22 cellular contexts compared by ENCODE assay signal in the genomic region with DNA sequence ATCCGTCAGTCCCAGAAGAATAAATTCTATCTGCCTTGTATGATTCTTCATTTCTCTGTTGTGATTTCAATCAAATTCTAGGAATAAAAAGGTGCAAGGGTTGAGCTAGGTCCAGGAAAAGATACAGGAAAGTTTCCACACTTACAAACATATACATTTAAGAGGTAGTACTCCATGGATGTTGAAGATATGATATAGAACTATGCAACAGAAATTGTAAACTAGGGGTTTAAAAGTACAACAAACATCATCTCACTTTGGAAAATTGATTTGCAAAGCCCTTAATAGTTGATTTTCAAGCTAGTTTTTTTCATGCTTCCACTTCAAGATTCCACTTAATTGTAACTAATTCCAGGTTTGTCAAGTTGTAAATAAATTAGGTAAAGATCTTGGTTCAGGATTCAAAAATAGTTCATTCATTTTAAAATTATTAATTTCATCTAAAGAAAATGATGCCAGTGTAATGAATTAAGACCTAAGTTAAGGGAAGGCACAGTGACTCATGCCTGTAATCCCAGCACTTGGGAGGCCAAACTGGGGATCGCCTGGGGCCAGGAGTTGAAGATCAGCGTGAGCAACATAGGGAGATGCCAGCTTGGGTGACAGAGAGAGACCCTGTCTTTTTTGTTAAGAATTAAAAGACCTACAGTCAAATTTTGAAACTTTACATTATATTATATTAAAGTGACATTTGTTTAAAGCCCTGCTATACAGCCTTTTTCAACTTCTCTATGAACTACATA. TPM values are rescaled to one million over a fixed set of nuclear protein-coding genes. Genes with fewer than 3 reads are reported as not detected.
DNase-seq lines count a peak whose midpoint lies in the region; ATAC-seq, FAIRE-seq and TF ChIP-seq lines count a peak whose summit lies in the region.
"Had no signal": no experiment of that assay in that cellular context is flagged by ENCODE, and none has a peak within 500 bp of the region (broad histone marks: within the 10 kb centered on the region; RNA-seq: fewer than 3 reads in every experiment).

Gene OR6C70 (minus strand): TSS at position 51 of the 743 bp plus-strand sequence. CDS start 0 bp downstream, at position 51.

- POLR2A ChIA-PET in MCF 10A (lab: Yijun Ruan, JAX) (no interaction called here), RWPE1 (lab: Yijun Ruan, JAX; ENCODE audit: low non-redundant PET) (no interaction called here), H1 (lab: Charles Lee; ENCODE audit: partially characterized antibody) (no interaction called here)
- POLR2A ChIA-PET in CD4-positive, alpha-beta memory T cell (lab: Charles Lee; ENCODE audit: partially characterized antibody) = no interaction called here

- no peak within 1 kb of the TSS for H3K4me3 Mint-ChIP-seq in MCF 10A (ENCODE audit: unreplicated experiment)
- H3K4me3 Mint-ChIP-seq in CD4-positive, alpha-beta memory T cell = no peak within 1 kb of the TSS
- H3K4me3 Mint-ChIP-seq: T-helper 2 cell treated with Interferon-gamma antibody and Interleukin-4, amounts not matched to agents 5 μg/mL and 100 μg/mL, for 36 hours had no signal

- no peak within 1 kb of the TSS for H2BK120ac ChIP-seq in H1 (replicated peaks; ENCODE audit: low read depth, low read length)

- no peak within 1 kb of the TSS for H3K14ac ChIP-seq in H1 (ENCODE audit: insufficient read length)

- no peak within 1 kb of the TSS for H2AK5ac ChIP-seq in H1 (ENCODE audit: low read depth, low read length)

- no peaks in the 10 kb centered on the region for H3K9me3 Mint-ChIP-seq in MCF 10A (ENCODE audit: unreplicated experiment)
- no peaks in the 10 kb centered on the region for H3K9me3 Mint-ChIP-seq in CD4-positive, alpha-beta memory T cell
- H3K9me3 Mint-ChIP-seq: T-helper 2 cell treated with Interferon-gamma antibody and Interleukin-4, amounts not matched to agents 5 μg/mL and 100 μg/mL, for 36 hours had no signal

- H4K20me1 ChIP-seq in H1 (replicated peaks in 1 of 2; ENCODE audit: control insufficient read depth in 1 of 2, insufficient read depth in 2 of 2, low read length in 2 of 2) = no peaks in the 10 kb centered on the region

- CTCF ChIA-PET in MCF 10A (lab: Yijun Ruan, JAX) = interaction anchor here (0.6 kb wide), 1 partner anchor 331 kb away, joined by 4 read pairs; no protein-coding TSS in a partner anchor
- CTCF ChIA-PET in RWPE1 (lab: Yijun Ruan, JAX) = no interaction called here
- CTCF ChIA-PET in H1 (lab: Charles Lee; ENCODE audit: partially characterized antibody) = interaction anchor here (0.6 to 0.7 kb wide), 2 partner anchors 25 to 42 kb away, joined by 3 read pairs; no protein-coding TSS in a partner anchor
- CTCF ChIA-PET in CD4-positive, alpha-beta memory T cell (lab: Charles Lee; ENCODE audit: partially characterized antibody) = no interaction called here

- H3K9me3 ChIP-seq in breast epithelium = no peaks in the 10 kb centered on the region
- H3K9me3 ChIP-seq in H1 (ENCODE audit: insufficient read depth in 2 of 2, low read depth in 1 of 2, low read length in 1 of 2) = no peaks in the 10 kb centered on the region
- H3K9me3 ChIP-seq in pancreas = no peaks in the 10 kb centered on the region
- no peaks in the 10 kb centered on the region for H3K9me3 ChIP-seq in CD4-positive, alpha-beta memory T cell (ENCODE audit: control insufficient read depth in 1 of 2, low read length in 2 of 2)
- H3K9me3 ChIP-seq: Caco-2 had no signal

- ATAC-seq in pancreas = no peak

- TF ChIP-seq POLR2A in breast epithelium (IDR thresholded peaks at IDR 0.05) (no peak), H1 (IDR thresholded peaks at IDR 0.05; ENCODE audit: control extremely low read depth in 1 of 2, low read depth in 2 of 2, low read length in 2 of 2) (no peak)

- no peaks in the 10 kb centered on the region for H3K79me1 ChIP-seq in H1 (ENCODE audit: low read depth, low read length)

- H2BK5ac ChIP-seq in H1 (ENCODE audit: low read depth, low read length) = no peak within 1 kb of the TSS

- FAIRE-seq in H1 (lab: Jason Lieb, UNC) = no peak
- no peak for FAIRE-seq in pancreas (lab: Jason Lieb, UNC)
- FAIRE-seq: GM12892 had no signal

- H3K36me3 Mint-ChIP-seq in MCF 10A (ENCODE audit: insufficient read depth, unreplicated experiment) = no peaks in the 10 kb centered on the region
- no peaks in the 10 kb centered on the region for H3K36me3 Mint-ChIP-seq in CD4-positive, alpha-beta memory T cell

- no peak within 1 kb of the TSS for H3K23ac ChIP-seq in H1 (ENCODE audit: insufficient read length)

- no peaks in the 10 kb centered on the region for H3K79me2 ChIP-seq in H1 (ENCODE audit: control insufficient read depth in 1 of 2, insufficient read depth in 2 of 2, low read length in 2 of 2)

- peaks cover 70% of the 10 kb centered on the region for H3K27me3 Mint-ChIP-seq in MCF 10A (ENCODE audit: insufficient read depth, unreplicated experiment)
- peaks cover 6 to 9% of the 10 kb centered on the region in 2 donors for H3K27me3 Mint-ChIP-seq in CD4-positive, alpha-beta memory T cell

- H3K36me3 ChIP-seq in breast epithelium = no peaks in the 10 kb centered on the region
- no peaks in the 10 kb centered on the region for H3K36me3 ChIP-seq in H1 (ENCODE audit: control insufficient read depth in 2 of 4, insufficient read depth in 4 of 4, low read length in 3 of 4)
- H3K36me3 ChIP-seq in pancreas = no peaks in the 10 kb centered on the region
- no peaks in the 10 kb centered on the region for H3K36me3 ChIP-seq in CD4-positive, alpha-beta memory T cell (ENCODE audit: insufficient read depth, low read length)

- DNase-seq in MCF 10A (ENCODE audit: unreplicated experiment) (peak; percentile 57), breast epithelium (ENCODE audit: low spot score in 2 of 2) (no peak), RWPE1 (ENCODE audit: low spot score) (peak; percentile 5), H1 (ENCODE audit: low read depth in 1 of 2, low spot score in 2 of 2) (peak in 1 of 2 experiments; percentile 2), pancreas (no peak), NCI-H2227 (lab: John Stamatoyannopoulos, UW; ENCODE audit: unreplicated experiment) (no peak)
- no peak for DNase-seq in activated CD4-positive, alpha-beta T cell treated with anti-CD3 and anti-CD28 coated beads for 4 hours
- DNase-seq in CD4-positive, alpha-beta memory T cell = no peak
- DNase-seq: Caco-2; GDM1; GOT3; NCI-H1105 treated with DMSO at 0.1 percent for 48 hours; NCI-H2029; NCI-H510A treated with DMSO at 0.1 percent for 48 hours; NK-92 treated with Interleukin-12 subunit alpha and Interleukin-12 subunit beta, amount 100 ng/mL, for 24 hours; SHP77 treated with DMSO at 0.1 percent for 48 hours; SW 1271 had no signal

- no peak within 1 kb of the TSS for H4K5ac ChIP-seq in H1 (ENCODE audit: insufficient read length, low read depth, low read length)

- intact Hi-C loops in MCF 10A (cut with micrococcal nuclease) (no loop called here), breast epithelium (cut with DNase I; ENCODE audit: low total_unique reads) (no loop called here), pancreas (cut with DNase I) (no loop called here)
- intact Hi-C loops in CD4-positive, alpha-beta memory T cell (cut with micrococcal nuclease) = no loop called here

- TF ChIP-seq CTCF in MCF 10A (IDR thresholded peaks at IDR 0.05; ENCODE audit: unreplicated experiment) (no peak), breast epithelium (IDR thresholded peaks at IDR 0.05) (no peak), RWPE1 (conservative IDR thresholded peaks at IDR 0.05; ENCODE audit: low read depth) (no peak), H1 (IDR thresholded peaks at IDR 0.05; ENCODE audit: control extremely low read depth in 1 of 3, insufficient read depth in 1 of 3, low read depth in 1 of 3, low read length in 3 of 3) (no peak), pancreas (IDR thresholded peaks at IDR 0.05) (no peak)

- H3K4me3 ChIP-seq in breast epithelium = no peak within 1 kb of the TSS
- H3K4me3 ChIP-seq in H1 (ENCODE audit: extremely low read depth in 1 of 4, insufficient read depth in 2 of 4, low read depth in 3 of 4, low read length in 4 of 4) = no peak within 1 kb of the TSS
- no peak within 1 kb of the TSS for H3K4me3 ChIP-seq in pancreas
- no peak within 1 kb of the TSS for H3K4me3 ChIP-seq in CD4-positive, alpha-beta memory T cell (ENCODE audit: low read length in 2 of 2)

- H3K27me3 ChIP-seq in breast epithelium (no peaks in the 10 kb centered on the region), H1 (replicated peaks in 1 of 4; ENCODE audit: control insufficient read depth in 3 of 4, extremely low read depth in 1 of 4, insufficient read depth in 3 of 4, low read length in 3 of 4) (no peaks in the 10 kb centered on the region), pancreas (no peaks in the 10 kb centered on the region)
- no peaks in the 10 kb centered on the region for H3K27me3 ChIP-seq in CD4-positive, alpha-beta memory T cell (ENCODE audit: insufficient read depth, low read length)

- H3K4me2 ChIP-seq in H1 (ENCODE audit: insufficient read depth in 1 of 2, low read depth in 2 of 2, low read length in 2 of 2) = no peak within 1 kb of the TSS
- H3K4me2 ChIP-seq: KMS-11 had no signal

- no peaks in the 10 kb centered on the region for H3K4me1 ChIP-seq in breast epithelium
- no peaks in the 10 kb centered on the region for H3K4me1 ChIP-seq in H1 (replicated peaks in 1 of 4; ENCODE audit: control insufficient read depth in 3 of 4, insufficient read depth in 4 of 4, low read length in 3 of 4)
- H3K4me1 ChIP-seq in pancreas = no peaks in the 10 kb centered on the region
- no peaks in the 10 kb centered on the region for H3K4me1 ChIP-seq in CD4-positive, alpha-beta memory T cell (ENCODE audit: insufficient read depth, low read length)
- H3K4me1 ChIP-seq: Caco-2 had no signal

- no peak within 1 kb of the TSS for H2BK20ac ChIP-seq in H1 (ENCODE audit: low read length)

- no peak within 1 kb of the TSS for H4K8ac ChIP-seq in H1 (ENCODE audit: extremely low read depth, insufficient read depth, low read length)

- H2AFZ ChIP-seq in H1 (ENCODE audit: low read length) = peak within 1 kb of the TSS; percentile 6; the same call in 1 of the 2 replicates

- no peak within 1 kb of the TSS for H2BK15ac ChIP-seq in H1 (ENCODE audit: low read length)

- no peaks in the 10 kb centered on the region for H3K4me1 Mint-ChIP-seq in MCF 10A (ENCODE audit: insufficient read depth, unreplicated experiment)
- H3K4me1 Mint-ChIP-seq in CD4-positive, alpha-beta memory T cell = no peaks in the 10 kb centered on the region

- no peak within 1 kb of the TSS for H2BK12ac ChIP-seq in H1 (ENCODE audit: low read depth, low read length)

- no peak for TF ChIP-seq RAD21 in H1 (IDR thresholded peaks at IDR 0.05 in 1 of 2, conservative IDR thresholded peaks at IDR 0.05 in 1 of 2; ENCODE audit: low read depth in 2 of 2, low read length in 2 of 2)

- no peak for TF ChIP-seq EP300 in H1 (IDR thresholded peaks at IDR 0.05; ENCODE audit: borderline replicate concordance in 1 of 2, low read depth in 2 of 2, low read length in 2 of 2)

- 86% methylated on average over 3 of the region's 3 CpGs; no CpG with 5 or more reads in 1 of the 2 experiments for WGBS in H1 (ENCODE audit: extremely low coverage in 1 of 2, insufficient coverage in 1 of 2, insufficient read length in 1 of 2, insufficient replicate concordance in 2 of 2, low coverage in 1 of 2, low lambda C conversion rate in 2 of 2, missing lambda C conversion rate in 1 of 2), 2 experiments
- WGBS in pancreas, 2 donors = 92 to 97% methylated on average over 3 of the region's 3 CpGs

- H4K91ac ChIP-seq in H1 (replicated peaks; ENCODE audit: insufficient read length, low read length) = no peak within 1 kb of the TSS

- H3K27ac ChIP-seq in breast epithelium (no peak within 1 kb of the TSS), RWPE1 (no peak within 1 kb of the TSS), H1 (ENCODE audit: low read depth, low read length) (no peak within 1 kb of the TSS), pancreas (no peak within 1 kb of the TSS)
- no peak within 1 kb of the TSS for H3K27ac ChIP-seq in CD4-positive, alpha-beta memory T cell (ENCODE audit: low read depth, low read length)
- H3K27ac ChIP-seq: 22Rv1, C4-2B, KMS-11 had no signal

- H3K56ac ChIP-seq in H1 (replicated peaks; ENCODE audit: insufficient read length, low read depth, low read length) = no peak within 1 kb of the TSS

- no peak within 1 kb of the TSS for H3K27ac Mint-ChIP-seq in MCF 10A (ENCODE audit: low read depth, unreplicated experiment)
- H3K27ac Mint-ChIP-seq in CD4-positive, alpha-beta memory T cell = no peak within 1 kb of the TSS
- H3K27ac Mint-ChIP-seq: T-helper 2 cell treated with Interferon-gamma antibody and Interleukin-4, amounts not matched to agents 5 μg/mL and 100 μg/mL, for 36 hours had no signal

- H3K4ac ChIP-seq in H1 (replicated peaks; ENCODE audit: insufficient read length, low read depth, low read length) = no peak within 1 kb of the TSS

- no TSS peak for BruUV-seq in MCF 10A (replicated peaks; lab: Mats Ljungman, UMichigan)

- H3K23me2 ChIP-seq in H1 (ENCODE audit: low read depth, low read length) = no peaks in the 10 kb centered on the region

- H3K9ac ChIP-seq in H1 (replicated peaks in 1 of 4; ENCODE audit: extremely low read depth in 1 of 4, low read depth in 3 of 4, low read length in 3 of 4) = no peak within 1 kb of the TSS
- H3K9ac ChIP-seq: KMS-11 had no signal

- H3K18ac ChIP-seq in H1 (ENCODE audit: extremely low read depth, low read length) = no peak within 1 kb of the TSS

RNA-seq across cellular contexts. Expression of gene OR6C70, which starts in this region (rescaled TPM):
- not detected in 2 replicates for total RNA-seq in MCF 10A (2022)
- total RNA-seq in breast epithelium = not detected
- total RNA-seq in H1 (2021; fragmentation: NEBNext Ultra II Directional; extraction: Animal tissue kit (Norgen Biotek cat#: 25700)) = not detected in 2 replicates
- polyA plus RNA-seq in H1 (2011; rRNA removed) = not detected in 2 replicates
- not detected for polyA plus RNA-seq in H1 (2011; cell fraction: cytosol; rRNA removed)
- polyA plus RNA-seq in H1 (2011; cell fraction: nucleus; rRNA removed) = not detected
- polyA plus RNA-seq in H1 (2012, experiment 1 of 2) = not detected in 4 replicates
- not detected for polyA plus RNA-seq in H1 (2012, experiment 2 of 2)
- not detected for polyA plus RNA-seq in H1 (2013, experiment 1 of 2)
- not detected for polyA plus RNA-seq in H1 (2013, experiment 2 of 2)
- polyA minus RNA-seq in H1 (2011; rRNA and poly(A)+ RNA removed) = not detected in 2 replicates
- not detected for polyA minus RNA-seq in H1 (2011; cell fraction: cytosol; rRNA and poly(A)+ RNA removed)
- not detected for polyA minus RNA-seq in H1 (2011; cell fraction: nucleus; rRNA and poly(A)+ RNA removed)
- not detected for total RNA-seq in pancreas
- polyA plus RNA-seq in pancreas = not detected
- total RNA-seq in CD4-positive, alpha-beta memory T cell = not detected
- polyA plus RNA-seq in CD4-positive, alpha-beta memory T cell = not detected
- total RNA-seq: Caco-2 had no signal

Comparison
In these comparisons a context has a peak if more than half of its experiments do, and no peak if none do; other contexts are left out.
1. Peak in DNase-seq in MCF 10A; RNA of the gene not detected or under 1 TPM.
2. CTCF ChIA-PET loops: an anchor here in MCF 10A (0.6 kb wide) and H1 (0.6 to 0.7 kb wide); none called in RWPE1 and CD4-positive, alpha-beta memory T cell.